In the genomic region with DNA sequence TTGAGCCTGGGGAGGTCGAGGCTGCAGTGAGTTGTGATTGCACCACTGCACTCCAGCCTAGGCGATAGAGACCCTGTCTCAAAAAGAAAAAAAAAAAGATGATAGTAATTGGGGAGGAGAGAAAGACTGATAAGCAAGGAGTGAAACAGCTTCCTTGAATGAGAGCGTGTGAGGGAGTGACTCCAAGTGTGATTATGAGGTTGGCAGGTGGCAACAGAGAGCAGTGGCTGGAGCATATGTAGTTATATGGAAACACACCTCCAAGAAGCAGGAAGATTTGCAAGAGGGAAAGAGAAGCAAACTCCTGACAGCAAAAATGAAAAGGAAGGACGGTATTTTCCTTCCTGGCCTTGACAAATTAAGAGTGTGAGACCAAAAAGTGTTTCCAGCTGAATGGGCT, we compare ENCODE assay signal across 28 cellular contexts.
"Had no signal": no experiment of that assay in that cellular context is flagged by ENCODE, and none has a peak within 500 bp of the region (broad histone marks: within the 10 kb centered on the region; RNA-seq: fewer than 3 reads in every experiment).

No MANE protein-coding gene starts in this region.

- H3K4me3 ChIP-seq: neural progenitor cell, ovary, psoas muscle, right lobe of liver, sigmoid colon, smooth muscle cell, spleen, stomach, thoracic aorta, thyroid gland, tibial nerve, upper lobe of left lung, vagina had no signal

- H3K4me1 ChIP-seq: neural progenitor cell, parathyroid adenoma, sigmoid colon, spleen, thyroid gland, tibial nerve, vagina had no signal

- H3K27ac ChIP-seq: neural progenitor cell, ovary, parathyroid adenoma, psoas muscle, right lobe of liver, sigmoid colon, spleen, thoracic aorta, thyroid gland, tibial nerve, upper lobe of left lung, vagina had no signal

- ATAC-seq: naive thymus-derived CD8-positive, alpha-beta T cell; natural killer cell treated with Interleukin-12 subunit alpha and Interleukin-12 subunit beta and Interleukin-15 and Interleukin-18, amount 100 ng/mL, for 72 hours; right cardiac atrium; right lobe of liver; stimulated activated memory B cell treated with anti-CD40 and anti-IgM and Interleukin-4, amounts not matched to agents 10 μg/mL and 1 μg/mL and 100 μg/mL, for 72 hours had no signal

- H3K36me3 ChIP-seq: neural progenitor cell, ovary, right lobe of liver, sigmoid colon, thoracic aorta, thyroid gland, upper lobe of left lung, vagina had no signal

- H3K9me3 ChIP-seq: ovary, psoas muscle, right lobe of liver, sigmoid colon, spleen, stomach, thoracic aorta, thyroid gland, tibial nerve, upper lobe of left lung, vagina had no signal

- H3K27me3 ChIP-seq: neural progenitor cell, ovary, right lobe of liver, sigmoid colon, spleen, stomach, thyroid gland, tibial nerve, upper lobe of left lung, vagina had no signal

- FAIRE-seq: urothelium cell line had no signal

- DNase-seq: naive thymus-derived CD8-positive, alpha-beta T cell; occipital lobe; ovary; posterior cingulate gyrus; psoas muscle; right cardiac atrium; right lobe of liver; sigmoid colon; spleen; stimulated activated CD4-positive, alpha-beta T cell treated with anti-CD3 and anti-CD28 coated beads, Interleukin-12 subunit alpha, Interleukin-12 subunit beta, amount 100 ng/mL, for 4 hours; stimulated activated CD4-positive, alpha-beta T cell treated with anti-CD3 and anti-CD28 coated beads, Interleukin-1b, Interleukin-23, amount 100 ng/mL, for 48 hours; stimulated activated CD4-positive, alpha-beta T cell treated with anti-CD3 and anti-CD28 coated beads, Interleukin-4, amount 100 ng/mL, for 1 hour; stimulated activated CD4-positive, alpha-beta T cell treated with anti-CD3 and anti-CD28 coated beads, Interleukin-4, amount 100 ng/mL, for 4 hours; stimulated activated CD8-positive, alpha-beta memory T cell treated with anti-CD3 and anti-CD28 coated beads, Interleukin-4, amount 100 ng/mL, for 48 hours; stimulated activated naive CD4-positive, alpha-beta T cell; stomach; thyroid gland; trophoblast cell; upper lobe of left lung had no signal
